ENCODE assay signal across 19 cellular contexts in the genomic region with DNA sequence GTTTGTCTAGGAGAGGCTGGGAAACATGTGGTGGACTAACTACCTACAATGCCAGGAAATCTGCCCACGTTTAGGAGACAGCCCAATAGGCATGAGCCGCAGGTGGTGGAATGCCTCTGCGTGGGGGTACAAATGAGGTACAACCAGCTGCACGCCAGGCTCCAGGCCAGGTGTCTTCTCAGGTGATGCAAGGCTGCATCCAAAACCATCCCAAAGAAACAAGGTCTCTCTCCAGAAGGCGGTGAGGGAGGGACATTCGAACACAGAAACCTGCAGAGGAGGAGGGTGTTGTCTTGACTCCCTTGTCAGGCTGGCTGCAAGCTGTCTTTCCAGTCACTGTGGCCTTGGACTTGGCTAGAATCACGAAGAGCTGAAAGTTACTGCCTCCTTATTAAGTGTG. TPM values are rescaled to one million over a fixed set of nuclear protein-coding genes. Genes with fewer than 3 reads are reported as not detected.
DNase-seq lines count a peak whose midpoint lies in the region; ATAC-seq and TF ChIP-seq lines count a peak whose summit lies in the region.
"Had no signal": no experiment of that assay in that cellular context is flagged by ENCODE, and none has a peak within 500 bp of the region (broad histone marks: within the 10 kb centered on the region; RNA-seq: fewer than 3 reads in every experiment).

No MANE protein-coding gene starts in this region.

- no peaks in the 10 kb centered on the region for H3K9me3 Mint-ChIP-seq in activated naive CD8-positive, alpha-beta T cell (ENCODE audit: low read depth)
- H3K9me3 Mint-ChIP-seq in activated naive CD8-positive, alpha-beta T cell treated with anti-CD3 and anti-CD28 coated beads for 36 hours = no peaks in the 10 kb centered on the region
- H3K9me3 Mint-ChIP-seq: CD8-positive, alpha-beta T cell had no signal

- H3K9me3 ChIP-seq in RWPE2 (ENCODE audit: severe bottlenecking) (no peaks in the 10 kb centered on the region), prostate gland (no peaks in the 10 kb centered on the region)
- H3K9me3 ChIP-seq: BE2C, SJCRH30 had no signal

- no peaks in the 10 kb centered on the region for H3K27me3 Mint-ChIP-seq in activated naive CD8-positive, alpha-beta T cell
- no peaks in the 10 kb centered on the region for H3K27me3 Mint-ChIP-seq in activated naive CD8-positive, alpha-beta T cell treated with anti-CD3 and anti-CD28 coated beads for 36 hours

- no peaks in the 10 kb centered on the region for H3K36me3 ChIP-seq in RWPE2 (ENCODE audit: low read depth)
- H3K36me3 ChIP-seq in prostate gland = no peaks in the 10 kb centered on the region
- H3K36me3 ChIP-seq: BE2C, SJCRH30 had no signal

- 38% methylated on average over 7 of the region's 7 CpGs for WGBS in prostate gland

- H3K4me1 Mint-ChIP-seq in activated naive CD8-positive, alpha-beta T cell (ENCODE audit: low read depth) = peaks cover 54% of the 10 kb centered on the region
- H3K4me1 Mint-ChIP-seq in activated naive CD8-positive, alpha-beta T cell treated with anti-CD3 and anti-CD28 coated beads for 36 hours = peaks cover 42% of the 10 kb centered on the region

- ATAC-seq in RWPE2 (ENCODE audit: low read depth) (peak; percentile 23; the same call in 1 of the 3 replicates), HG03378 (IDR thresholded peaks at IDR 0.05; ENCODE audit: unreplicated experiment) (no peak)
- ATAC-seq: CD8-positive, alpha-beta T cell; HCT116 had no signal

- DNase-seq in activated naive CD8-positive, alpha-beta T cell treated with anti-CD3 and anti-CD28 coated beads for 36 hours = no peak
- DNase-seq in RWPE2 (ENCODE audit: low spot score) (no peak), cerebellar nuclear complex (lab: John Stamatoyannopoulos, UW) (peak; percentile 16 to 34), prostate gland (ENCODE audit: low spot score) (peak; percentile 36), T1000 (lab: John Stamatoyannopoulos, UW) (no peak), NCI-H146 (lab: John Stamatoyannopoulos, UW) (no peak)
- DNase-seq: 8988T; BE2C; CD8-positive, alpha-beta T cell; Karpas-422; MM.1S; NCI-H1105 treated with DMSO at 0.1 percent for 48 hours; NCI-H187; NCI-H69; RPMI8226; SJCRH30 had no signal

- peak overlapping the region; percentile 16 for H3K27ac Mint-ChIP-seq in activated naive CD8-positive, alpha-beta T cell
- no peak overlapping the region for H3K27ac Mint-ChIP-seq in activated naive CD8-positive, alpha-beta T cell treated with anti-CD3 and anti-CD28 coated beads for 36 hours
- H3K27ac Mint-ChIP-seq: CD8-positive, alpha-beta T cell had no signal

- peaks cover 13% of the 10 kb centered on the region for H3K36me3 Mint-ChIP-seq in activated naive CD8-positive, alpha-beta T cell
- peaks cover 21% of the 10 kb centered on the region for H3K36me3 Mint-ChIP-seq in activated naive CD8-positive, alpha-beta T cell treated with anti-CD3 and anti-CD28 coated beads for 36 hours

- H3K4me3 Mint-ChIP-seq in activated naive CD8-positive, alpha-beta T cell = no peak overlapping the region
- H3K4me3 Mint-ChIP-seq in activated naive CD8-positive, alpha-beta T cell treated with anti-CD3 and anti-CD28 coated beads for 36 hours = no peak overlapping the region
- H3K4me3 Mint-ChIP-seq: CD8-positive, alpha-beta T cell had no signal

- TF ChIP-seq CTCF in RWPE2 (IDR thresholded peaks at IDR 0.05; ENCODE audit: poor library complexity, severe bottlenecking) (no peak), prostate gland (IDR thresholded peaks at IDR 0.05) (no peak)

- H3K4me1 ChIP-seq in RWPE2 (ENCODE audit: insufficient read depth, poor library complexity, severe bottlenecking) = no peaks in the 10 kb centered on the region
- H3K4me1 ChIP-seq in prostate gland (replicated peaks) = peaks cover 14% of the 10 kb centered on the region
- H3K4me1 ChIP-seq: SJCRH30 had no signal

- H3K27ac ChIP-seq in RWPE2 (ENCODE audit: poor library complexity, severe bottlenecking) (no peak overlapping the region), prostate gland (peak overlapping the region; percentile 32 to 57)
- H3K27ac ChIP-seq: SJCRH30 had no signal

- intact Hi-C loops in prostate gland (cut with DNase I) = no loop called here

- no peak overlapping the region for H3K4me3 ChIP-seq in RWPE2 (ENCODE audit: severe bottlenecking)
- no peak overlapping the region for H3K4me3 ChIP-seq in prostate gland
- H3K4me3 ChIP-seq: SJCRH30 had no signal

- H3K27me3 ChIP-seq in RWPE2 (ENCODE audit: insufficient read depth, poor library complexity, severe bottlenecking) = no peaks in the 10 kb centered on the region
- H3K27me3 ChIP-seq in prostate gland (replicated peaks; ENCODE audit: insufficient read depth) = no peaks in the 10 kb centered on the region
- H3K27me3 ChIP-seq: BE2C, SJCRH30 had no signal

- no peak for TF ChIP-seq POLR2A in prostate gland (IDR thresholded peaks at IDR 0.05)

RNA-seq across cellular contexts. Expression of a gene that starts 11.6 kb away (rescaled TPM):
- 10 to 100 TPM; 82.5 to 84.6 TPM for total RNA-seq in activated naive CD8-positive, alpha-beta T cell treated with anti-CD3 and anti-CD28 coated beads for 36 hours
- 100 to 1,000 TPM in 1 of 2 donors, 10 to 100 TPM in 1; 76.5 to 106 TPM for total RNA-seq in prostate gland

Comparison
In these comparisons a context has a peak if more than half of its experiments do, and no peak if none do; other contexts are left out.
1. DNase-seq: peak in cerebellar nuclear complex (2 of 2) and prostate gland (single experiment); none in activated naive CD8-positive, alpha-beta T cell treated with anti-CD3 and anti-CD28 coated beads for 36 hours (single experiment), RWPE2 (single experiment), T1000 (single experiment) and NCI-H146 (single experiment).